In the genomic region with DNA sequence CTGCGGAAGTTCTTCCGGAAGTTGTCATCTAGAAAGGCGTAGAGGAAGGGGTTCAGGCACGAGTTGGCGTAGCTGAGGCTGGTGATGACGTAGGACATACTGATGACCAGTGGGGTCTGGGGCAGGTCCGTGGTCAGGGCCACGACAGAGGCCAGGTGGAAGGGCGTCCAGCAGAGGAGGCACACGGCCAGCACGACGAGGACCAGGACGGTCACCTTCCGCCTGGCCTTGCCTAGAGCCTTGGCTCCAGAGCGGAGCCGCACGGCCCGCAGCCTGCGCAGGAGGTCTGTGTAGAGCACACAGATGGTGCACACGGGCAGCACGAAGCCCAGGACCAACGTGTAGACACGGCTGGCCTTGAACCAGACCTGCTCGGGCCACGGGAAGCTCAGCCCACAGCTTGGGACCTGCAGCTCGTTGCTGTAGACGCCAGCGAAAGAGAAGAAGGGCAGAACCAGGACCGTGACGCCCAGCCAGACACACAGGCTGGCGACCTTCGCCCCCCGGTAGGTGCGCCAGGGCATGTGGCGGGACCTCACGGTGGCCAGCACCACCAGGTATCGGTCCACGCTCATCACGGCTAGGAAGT, we compare ENCODE assay signal across 23 cellular contexts. TPM values are rescaled to one million over a fixed set of nuclear protein-coding genes. Genes with fewer than 3 reads are reported as not detected.
DNase-seq lines count a peak whose midpoint lies in the region; ATAC-seq and TF ChIP-seq lines count a peak whose summit lies in the region.
"Had no signal": no experiment of that assay in that cellular context is flagged by ENCODE, and none has a peak within 500 bp of the region (broad histone marks: within the 10 kb centered on the region; RNA-seq: fewer than 3 reads in every experiment).

No MANE protein-coding gene starts in this region.

- TF ChIP-seq POLR2A in gastroesophageal sphincter (IDR thresholded peaks at IDR 0.05) (no peak), testis (IDR thresholded peaks at IDR 0.05) (no peak)

- 91 to 92% methylated on average over 39 of the region's 39 CpGs for WGBS in aorta, 2 donors
- WGBS in gastroesophageal sphincter (ENCODE audit: low coverage in 1 of 2), 2 donors: 86 to 95% methylated on average over 10 to 15 of the region's 39 CpGs
- WGBS in testis, 2 donors: 91 to 92% methylated on average over 31 to 39 of the region's 39 CpGs

- no peak overlapping the region for H3K27ac ChIP-seq in lower lobe of right lung
- H3K27ac ChIP-seq in aorta (ENCODE audit: low read depth in 1 of 2, low read length in 2 of 2): no peak overlapping the region
- no peak overlapping the region for H3K27ac ChIP-seq in gastroesophageal sphincter
- no peak overlapping the region for H3K27ac ChIP-seq in testis
- H3K27ac ChIP-seq: body of pancreas, VCaP had no signal

- H3K4me1 ChIP-seq in lower lobe of right lung (peaks cover 11% of the 10 kb centered on the region), aorta (ENCODE audit: control insufficient read depth in 1 of 2, insufficient read depth in 2 of 2, low read length in 2 of 2) (no peaks in the 10 kb centered on the region), gastroesophageal sphincter (peaks cover 0 to 13% (median 7%) of the 10 kb centered on the region in 3 donors), testis (peaks cover 5% of the 10 kb centered on the region)

- TF ChIP-seq CTCF in lower lobe of right lung (IDR thresholded peaks at IDR 0.05): no peak
- TF ChIP-seq CTCF in gastroesophageal sphincter (IDR thresholded peaks at IDR 0.05): no peak
- no peak for TF ChIP-seq CTCF in testis (IDR thresholded peaks at IDR 0.05)

- no peaks in the 10 kb centered on the region for H3K36me3 ChIP-seq in lower lobe of right lung
- H3K36me3 ChIP-seq in aorta (ENCODE audit: control insufficient read depth in 1 of 2, insufficient read depth in 2 of 2, low read length in 1 of 2): no peaks in the 10 kb centered on the region
- no peaks in the 10 kb centered on the region for H3K36me3 ChIP-seq in gastroesophageal sphincter
- H3K36me3 ChIP-seq in testis (ENCODE audit: low read depth, missing control alignments): no peaks in the 10 kb centered on the region
- H3K36me3 ChIP-seq: HAP-1 had no signal

- DNase-seq in Right ventricle myocardium inferior (ENCODE audit: missing footprints): peak; percentile 65
- DNase-seq in left ventricle myocardium superior: no peak
- peak; percentile 11 to 12 for DNase-seq in activated T-cell treated with anti-CD3 and anti-CD28 coated beads, Interleukin-2, amount 50 U/mL, for 48 hours
- DNase-seq in lower lobe of right lung: peak; percentile 39
- peak; percentile 41 to 69 for DNase-seq in aorta
- DNase-seq in testis: no peak
- DNase-seq: CD4-positive, CD25-positive, alpha-beta regulatory T cell; DMS 273 treated with DMSO at 0.1 percent for 48 hours; effector CD8-positive, alpha-beta T cell; GDM1; KBM-7; NCI-H1436 treated with DMSO at 0.1 percent for 48 hours; NCI-H2171; NCI-H524; SK-N-SH had no signal

- H3K4me3 ChIP-seq in lower lobe of right lung (no peak overlapping the region), aorta (ENCODE audit: low read length in 2 of 2) (no peak overlapping the region), gastroesophageal sphincter (no peak overlapping the region), testis (no peak overlapping the region)
- H3K4me3 ChIP-seq: body of pancreas, HAP-1 had no signal

- H3K9me3 ChIP-seq in lower lobe of right lung (no peaks in the 10 kb centered on the region), aorta (ENCODE audit: control insufficient read depth, low read length) (no peaks in the 10 kb centered on the region), gastroesophageal sphincter (no peaks in the 10 kb centered on the region), testis (no peaks in the 10 kb centered on the region)
- H3K9me3 ChIP-seq: body of pancreas, HAP-1, SK-N-SH had no signal

- intact Hi-C loops in Right ventricle myocardium inferior (cut with DNase I) (no loop called here), left ventricle myocardium superior (cut with micrococcal nuclease) (no loop called here), lower lobe of right lung (cut with DNase I) (no loop called here), aorta (cut with DNase I) (no loop called here), testis (cut with DNase I; ENCODE audit: low total_unique reads) (no loop called here)

- TF ChIP-seq EP300 in gastroesophageal sphincter (IDR thresholded peaks at IDR 0.05): no peak

- ATAC-seq in Right ventricle myocardium inferior (no peak), left ventricle myocardium superior (no peak), lower lobe of right lung (no peak), aorta (ENCODE audit: low FRiP score) (no peak), gastroesophageal sphincter (no peak), GM21367 (IDR thresholded peaks at IDR 0.05; ENCODE audit: unreplicated experiment) (no peak)
- ATAC-seq: body of pancreas, esophagus mucosa had no signal

- H3K27me3 ChIP-seq in lower lobe of right lung (ENCODE audit: low read depth) (peaks cover 33% of the 10 kb centered on the region), aorta (ENCODE audit: control insufficient read depth in 1 of 2, insufficient read depth in 2 of 2, low read length in 1 of 2) (no peaks in the 10 kb centered on the region), gastroesophageal sphincter (peaks cover 75% of the 10 kb centered on the region), testis (no peaks in the 10 kb centered on the region)

RNA-seq across cellular contexts. Expression of a gene that starts 1.4 kb away (rescaled TPM):
- total RNA-seq in Right ventricle myocardium inferior (not detected), left ventricle myocardium superior (not detected), lower lobe of right lung (not detected), aorta (not detected), gastroesophageal sphincter (not detected), testis (under 1 TPM in 1 of 2 donors, not detected in 1; 0.19 TPM)
- polyA plus RNA-seq in aorta (not detected), testis (ENCODE audit: insufficient read depth, low read depth, low replicate concordance) (not detected)
- total RNA-seq: body of pancreas; CD4-positive, CD25-positive, alpha-beta regulatory T cell; esophagus mucosa; osteocyte had no signal
- polyA plus RNA-seq: CD4-positive, CD25-positive, alpha-beta regulatory T cell; keratinocyte; SK-N-SH had no signal

RNA-seq across cellular contexts. Expression of a gene that starts 21.7 kb away (rescaled TPM):
- not detected for total RNA-seq in Right ventricle myocardium inferior
- total RNA-seq in left ventricle myocardium superior: not detected
- 0.97 TPM for total RNA-seq in lower lobe of right lung
- total RNA-seq in aorta: not detected
- not detected for polyA plus RNA-seq in aorta
- total RNA-seq in gastroesophageal sphincter: under 1 TPM in 1 of 4 donors, not detected in 3; 0.81 TPM
- total RNA-seq in testis: 10 to 100 TPM; 45.3 to 89.9 TPM
- polyA plus RNA-seq in testis (ENCODE audit: insufficient read depth, low read depth, low replicate concordance): 6.6 TPM
- total RNA-seq: CD4-positive, CD25-positive, alpha-beta regulatory T cell; osteocyte had no signal
- polyA plus RNA-seq: keratinocyte had no signal

RNA-seq across cellular contexts. Expression of a gene that starts 26.1 kb away (rescaled TPM):
- total RNA-seq in Right ventricle myocardium inferior: 0.49 TPM
- total RNA-seq in left ventricle myocardium superior: 0.27 TPM
- total RNA-seq in lower lobe of right lung: 2.6 TPM
- total RNA-seq in aorta: 1 to 10 TPM in 1 of 2 donors, under 1 TPM in 1; 0.78 to 2.9 TPM
- 1 to 10 TPM in 1 of 2 donors, under 1 TPM in 1; 0.72 to 1.1 TPM for polyA plus RNA-seq in aorta
- total RNA-seq in gastroesophageal sphincter: 1 to 10 TPM in 1 of 4 donors, under 1 TPM in 3; 0.50 to 1.1 (median 0.66) TPM
- total RNA-seq in testis: 1 to 10 TPM; 6.0 to 7.7 TPM
- polyA plus RNA-seq in testis (ENCODE audit: insufficient read depth, low read depth, low replicate concordance): 9.4 TPM

RNA-seq across cellular contexts. Expression of a gene that starts 26.6 kb away (rescaled TPM):
- total RNA-seq in Right ventricle myocardium inferior (6.6 TPM), left ventricle myocardium superior (5.4 TPM), lower lobe of right lung (57.5 TPM), aorta (10 to 100 TPM; 19.0 to 20.1 TPM), gastroesophageal sphincter (10 to 100 TPM in 2 of 4 donors, 1 to 10 TPM in 2; 3.4 to 16.0 (median 10.5) TPM), testis (10 to 100 TPM in 1 of 2 donors, 1 to 10 TPM in 1; 4.4 to 10.4 TPM)
- polyA plus RNA-seq in aorta (10 to 100 TPM; 10.8 to 23.8 TPM), testis (ENCODE audit: insufficient read depth, low read depth, low replicate concordance) (7.3 TPM)

RNA-seq across cellular contexts. Expression of a gene that starts 42.9 kb away (rescaled TPM):
- total RNA-seq in Right ventricle myocardium inferior (39.0 TPM), left ventricle myocardium superior (35.6 TPM), lower lobe of right lung (38.8 TPM), aorta (10 to 100 TPM; 45.5 to 71.1 TPM), gastroesophageal sphincter (10 to 100 TPM; 28.1 to 39.7 (median 33.6) TPM), testis (100 to 1,000 TPM in 1 of 2 donors, 10 to 100 TPM in 1; 94.5 to 126 TPM)
- polyA plus RNA-seq in aorta (10 to 100 TPM; 26.2 to 80.1 TPM), testis (ENCODE audit: insufficient read depth, low read depth, low replicate concordance) (171 TPM)

Comparison
In these comparisons a context has a peak if more than half of its experiments do, and no peak if none do; other contexts are left out.
1. DNase-seq: peak in Right ventricle myocardium inferior (single experiment), activated T-cell treated with anti-CD3 and anti-CD28 coated beads, Interleukin-2, amount 50 U/mL, for 48 hours (2 of 2), lower lobe of right lung (single experiment) and aorta (2 of 2); none in left ventricle myocardium superior (single experiment) and testis (single experiment).
2. RNA of a gene that starts 21.7 kb away (total RNA-seq): 45.3 to 89.9 TPM in testis; 0.97 TPM in lower lobe of right lung (single experiment), not detected in aorta, not detected in Right ventricle myocardium inferior (single experiment), not detected in left ventricle myocardium superior (single experiment) and 0.81 TPM in gastroesophageal sphincter; every median in the first group is over 10 times any median in the second.